In genomic region chr9:33877727-33878489, GRCh38 we compare ENCODE assay signal across 27 cellular contexts.
DNase-seq lines count a peak whose midpoint lies in the region; ATAC-seq, FAIRE-seq and TF ChIP-seq lines count a peak whose summit lies in the region.
"Had no signal": no experiment of that assay in that cellular context is flagged by ENCODE, and none has a peak within 500 bp of the region (broad histone marks: within the 10 kb centered on the region; RNA-seq: fewer than 3 reads in every experiment).

No MANE protein-coding gene starts in this region.

- intact Hi-C loops in left ventricle myocardium inferior (cut with micrococcal nuclease) = no loop called here
- intact Hi-C loops in right cardiac atrium (cut with DNase I) = no loop called here

- ATAC-seq in right cardiac atrium (no peak), memory B cell (ENCODE audit: low read depth) (no peak), GM21390 (IDR thresholded peaks at IDR 0.05; ENCODE audit: unreplicated experiment) (no peak)
- ATAC-seq: activated CD4-positive, CD25-positive, alpha-beta regulatory T cell treated with anti-CD3 and anti-CD28 coated beads, Interleukin-2, amount 50 U/mL, for 24 hours; activated CD8-positive, alpha-beta T cell treated with anti-CD3 and anti-CD28 coated beads, Interleukin-2, amount 10 ng/mL, durations not matched to agents 7 days and 5 days; activated T-cell treated with anti-CD3 and anti-CD28 coated beads, Interleukin-2, amount 50 U/mL, for 4 hours had no signal

- H3K27ac ChIP-seq in left ventricle myocardium inferior (replicated peaks) = peak overlapping the region; percentile 15
- no peak overlapping the region for H3K27ac ChIP-seq in right cardiac atrium (ENCODE audit: low read length)
- peak overlapping the region; percentile 92 for H3K27ac ChIP-seq in VCaP
- H3K27ac ChIP-seq in small intestine (ENCODE audit: low read depth in 1 of 2, low read length in 1 of 2) = no peak overlapping the region
- H3K27ac ChIP-seq: KMS-11, skin epidermis, testis had no signal

- peaks cover 75% of the 10 kb centered on the region for H3K4me1 ChIP-seq in left ventricle myocardium inferior
- H3K4me1 ChIP-seq in right cardiac atrium (ENCODE audit: control insufficient read depth, insufficient read depth, low read length) = peaks cover 7% of the 10 kb centered on the region
- peaks cover 0 to 5% of the 10 kb centered on the region in 2 donors for H3K4me1 ChIP-seq in small intestine (ENCODE audit: control insufficient read depth in 2 of 2, insufficient read depth in 1 of 2, low read depth in 1 of 2, low read length in 1 of 2)
- H3K4me1 ChIP-seq: testis had no signal

- peak overlapping the region; percentile 31 for H3K27ac Mint-ChIP-seq in memory B cell
- H3K27ac Mint-ChIP-seq: activated CD8-positive, alpha-beta T cell treated with anti-CD3 and anti-CD28 coated beads, Interleukin-2, amount 10 ng/mL, durations not matched to agents 7 days and 5 days; activated naive CD8-positive, alpha-beta T cell treated with anti-CD3 and anti-CD28 coated beads for 36 hours had no signal

- H3K4me3 Mint-ChIP-seq in memory B cell = no peak overlapping the region
- H3K4me3 Mint-ChIP-seq: activated CD8-positive, alpha-beta T cell treated with anti-CD3 and anti-CD28 coated beads, Interleukin-2, amount 10 ng/mL, durations not matched to agents 7 days and 5 days; activated naive CD8-positive, alpha-beta T cell treated with anti-CD3 and anti-CD28 coated beads for 36 hours; activated T-cell treated with anti-CD3 and anti-CD28 coated beads, Interleukin-2, amount 50 U/mL, for 4 hours had no signal

- DNase-seq in left ventricle myocardium inferior = no peak
- no peak for DNase-seq in right cardiac atrium
- DNase-seq in memory B cell (ENCODE audit: low spot score in 2 of 2) = no peak
- DNase-seq in small intestine = peak; percentile 38
- no peak for DNase-seq in NCI-H1092 (lab: John Stamatoyannopoulos, UW)
- DNase-seq in NCI-H1694 treated with DMSO at 0.1 percent for 48 hours (lab: John Stamatoyannopoulos, UW) = no peak
- DNase-seq: activated CD8-positive, alpha-beta T cell treated with anti-CD3 and anti-CD28 coated beads, Interleukin-2, amount 10 ng/mL, durations not matched to agents 7 days and 5 days; activated naive CD8-positive, alpha-beta T cell treated with anti-CD3 and anti-CD28 coated beads for 36 hours; activated T-cell treated with anti-CD3 and anti-CD28 coated beads, Interleukin-2, amount 50 U/mL, for 4 hours; kidney; mammary epithelial cell; MV-4-11; naive B cell; NCI-H187 treated with DMSO at 0.1 percent for 48 hours; NCI-H748 treated with DMSO at 0.1 percent for 48 hours; stimulated activated CD4-positive, alpha-beta T cell treated with anti-CD3 and anti-CD28 coated beads, Interleukin-2, amount 100 ng/mL, for 48 hours; stimulated activated naive CD4-positive, alpha-beta T cell; testis had no signal

- no peaks in the 10 kb centered on the region for H3K27me3 Mint-ChIP-seq in memory B cell
- H3K27me3 Mint-ChIP-seq: activated naive CD8-positive, alpha-beta T cell treated with anti-CD3 and anti-CD28 coated beads for 36 hours; naive B cell had no signal

- H3K36me3 ChIP-seq in left ventricle myocardium inferior (no peaks in the 10 kb centered on the region), small intestine (ENCODE audit: control insufficient read depth in 2 of 2, insufficient read depth in 2 of 2, low read length in 2 of 2) (no peaks in the 10 kb centered on the region)
- H3K36me3 ChIP-seq: HAP-1 had no signal

- H3K9me3 ChIP-seq in left ventricle myocardium inferior (replicated peaks) (no peaks in the 10 kb centered on the region), right cardiac atrium (ENCODE audit: control insufficient read depth, low read length) (no peaks in the 10 kb centered on the region), small intestine (ENCODE audit: control insufficient read depth, low read depth) (no peaks in the 10 kb centered on the region)
- H3K9me3 ChIP-seq: HAP-1, testis had no signal

- H3K4me3 ChIP-seq in left ventricle myocardium inferior = no peak overlapping the region
- H3K4me3 ChIP-seq in right cardiac atrium (ENCODE audit: low read length) = no peak overlapping the region
- no peak overlapping the region for H3K4me3 ChIP-seq in small intestine (ENCODE audit: low read depth in 1 of 2, low read length in 2 of 2)
- H3K4me3 ChIP-seq: HAP-1, skin epidermis, testis had no signal

- no peaks in the 10 kb centered on the region for H3K27me3 ChIP-seq in left ventricle myocardium inferior (ENCODE audit: low read depth)
- H3K27me3 ChIP-seq in right cardiac atrium (ENCODE audit: control insufficient read depth, insufficient read depth) = no peaks in the 10 kb centered on the region
- H3K27me3 ChIP-seq in small intestine (ENCODE audit: control insufficient read depth in 2 of 2, insufficient read depth in 2 of 2, low read length in 2 of 2) = no peaks in the 10 kb centered on the region
- H3K27me3 ChIP-seq: testis had no signal

- no peaks in the 10 kb centered on the region for H3K36me3 Mint-ChIP-seq in memory B cell
- H3K36me3 Mint-ChIP-seq: naive B cell had no signal

- WGBS in right cardiac atrium = 79% methylated on average over 10 of the region's 10 CpGs
- 57 to 62% (median 60%) methylated on average over 10 of the region's 10 CpGs for WGBS in small intestine, 3 donors

- no peaks in the 10 kb centered on the region for H3K9me3 Mint-ChIP-seq in memory B cell
- H3K9me3 Mint-ChIP-seq: activated naive CD8-positive, alpha-beta T cell treated with anti-CD3 and anti-CD28 coated beads for 36 hours; activated T-cell treated with anti-CD3 and anti-CD28 coated beads, Interleukin-2, amount 50 U/mL, for 4 hours; naive B cell had no signal

- TF ChIP-seq CTCF in left ventricle myocardium inferior (IDR thresholded peaks at IDR 0.05; ENCODE audit: borderline replicate concordance) (no peak), VCaP (conservative IDR thresholded peaks at IDR 0.05) (no peak)

- H3K4me1 Mint-ChIP-seq in memory B cell = peaks cover 19% of the 10 kb centered on the region

- FAIRE-seq in small intestine (lab: Jason Lieb, UNC) = no peak
- FAIRE-seq: colon, endometrium, GM18507, kidney had no signal

Comparison
In these comparisons a context has a peak if more than half of its experiments do, and no peak if none do; other contexts are left out.
1. H3K27ac ChIP-seq: peak in left ventricle myocardium inferior (single experiment) and VCaP (single experiment); none in right cardiac atrium (single experiment) and small intestine (0 of 2).